Comparison of ENCODE assay signal across 1 cellular context in genomic region chr12:57148469-57149308, GRCh38.
TF ChIP-seq lines count a peak whose summit lies in the region.

No MANE protein-coding gene starts in this region.

TF ChIP-seq in HepG2, 621 proteins besides CTCF, POLR2A, EP300 and RAD21 (continued from another document and continues in another):
- no peak for TF ChIP-seq ZNF10 (CRISPR knock-in tag; IDR thresholded peaks at IDR 0.05; ENCODE audit: borderline replicate concordance, low read depth)
- TF ChIP-seq MIXL1 (CRISPR knock-in tag; IDR thresholded peaks at IDR 0.05): no peak; the same call in 1 of the 2 replicates
- no peak for TF ChIP-seq ZNF275 (CRISPR knock-in tag; IDR thresholded peaks at IDR 0.05; ENCODE audit: borderline replicate concordance)
- no peak for TF ChIP-seq DNMT1 (CRISPR knock-in tag; IDR thresholded peaks at IDR 0.05)
- TF ChIP-seq HMG20A (CRISPR knock-in tag; IDR thresholded peaks at IDR 0.05; ENCODE audit: borderline replicate concordance): peak; percentile 76; the same call in 1 of the 2 replicates
- TF ChIP-seq LRRFIP1 (CRISPR knock-in tag; conservative IDR thresholded peaks at IDR 0.05): no peak
- no peak for TF ChIP-seq RNF2 (conservative IDR thresholded peaks at IDR 0.05; ENCODE audit: low read depth)
- TF ChIP-seq ZNF232 (CRISPR knock-in tag; IDR thresholded peaks at IDR 0.05; ENCODE audit: borderline replicate concordance): no peak
- TF ChIP-seq IRX3 (CRISPR knock-in tag; IDR thresholded peaks at IDR 0.05; ENCODE audit: borderline replicate concordance, low read depth): no peak
- TF ChIP-seq CBFB (CRISPR knock-in tag; IDR thresholded peaks at IDR 0.05): no peak
- TF ChIP-seq ZNF430 (CRISPR knock-in tag; IDR thresholded peaks at IDR 0.05): no peak
- TF ChIP-seq E2F5 (CRISPR knock-in tag; conservative IDR thresholded peaks at IDR 0.05): no peak
- no peak for TF ChIP-seq SOX6 (IDR thresholded peaks at IDR 0.05)
- peak; percentile 92 for TF ChIP-seq SOX6 (CRISPR knock-in tag; IDR thresholded peaks at IDR 0.05)
- TF ChIP-seq KDM4B (CRISPR knock-in tag; IDR thresholded peaks at IDR 0.05): peak; percentile 53; the same call in 1 of the 2 replicates
- no peak for TF ChIP-seq GMEB2 (CRISPR knock-in tag; IDR thresholded peaks at IDR 0.05; ENCODE audit: low read depth)
- no peak for TF ChIP-seq ZBTB39 (CRISPR knock-in tag; IDR thresholded peaks at IDR 0.05)
- no peak for TF ChIP-seq GATAD1 (CRISPR knock-in tag; IDR thresholded peaks at IDR 0.05)
- no peak for TF ChIP-seq HNF1A (IDR thresholded peaks at IDR 0.05; ENCODE audit: low read depth)
- no peak for TF ChIP-seq HNF1A (CRISPR knock-in tag; IDR thresholded peaks at IDR 0.05; ENCODE audit: borderline replicate concordance)
- no peak for TF ChIP-seq KDM5B (CRISPR knock-in tag; IDR thresholded peaks at IDR 0.05; ENCODE audit: borderline replicate concordance)
- TF ChIP-seq ZNF557 (CRISPR knock-in tag; IDR thresholded peaks at IDR 0.05): no peak
- TF ChIP-seq ZKSCAN5 (CRISPR knock-in tag; IDR thresholded peaks at IDR 0.05): no peak
- no peak for TF ChIP-seq ZBTB3 (CRISPR knock-in tag; IDR thresholded peaks at IDR 0.05; ENCODE audit: borderline replicate concordance, low read depth)
- peak; percentile 18 for TF ChIP-seq ASH2L (IDR thresholded peaks at IDR 0.05; ENCODE audit: insufficient read length, low read depth, low read length)
- TF ChIP-seq NBN (conservative IDR thresholded peaks at IDR 0.05): no peak
- TF ChIP-seq ZNF263 (CRISPR knock-in tag; IDR thresholded peaks at IDR 0.05): no peak
- no peak for TF ChIP-seq SNAI1 (CRISPR knock-in tag; IDR thresholded peaks at IDR 0.05; ENCODE audit: borderline replicate concordance)
- peak; percentile 44; the same call in 1 of the 2 replicates for TF ChIP-seq HDAC1 (CRISPR knock-in tag; IDR thresholded peaks at IDR 0.05)
- TF ChIP-seq CHD2 (IDR thresholded peaks at IDR 0.05; ENCODE audit: low read depth, low read length): no peak
- TF ChIP-seq SALL1 (CRISPR knock-in tag; IDR thresholded peaks at IDR 0.05): peak; percentile 66; the same call in 1 of the 2 replicates
- no peak for TF ChIP-seq SP4 (CRISPR knock-in tag; IDR thresholded peaks at IDR 0.05)
- TF ChIP-seq ATF4 (CRISPR knock-in tag; IDR thresholded peaks at IDR 0.05): no peak
- TF ChIP-seq SNAPC4 (CRISPR knock-in tag; IDR thresholded peaks at IDR 0.05): no peak
- no peak for TF ChIP-seq XBP1 (CRISPR knock-in tag; IDR thresholded peaks at IDR 0.05)
- peak; percentile 88; the same call in 1 of the 2 replicates for TF ChIP-seq MTA1 (CRISPR knock-in tag; IDR thresholded peaks at IDR 0.05; ENCODE audit: borderline replicate concordance)
